ENCODE assay signal across 1 cellular context in the genomic region with DNA sequence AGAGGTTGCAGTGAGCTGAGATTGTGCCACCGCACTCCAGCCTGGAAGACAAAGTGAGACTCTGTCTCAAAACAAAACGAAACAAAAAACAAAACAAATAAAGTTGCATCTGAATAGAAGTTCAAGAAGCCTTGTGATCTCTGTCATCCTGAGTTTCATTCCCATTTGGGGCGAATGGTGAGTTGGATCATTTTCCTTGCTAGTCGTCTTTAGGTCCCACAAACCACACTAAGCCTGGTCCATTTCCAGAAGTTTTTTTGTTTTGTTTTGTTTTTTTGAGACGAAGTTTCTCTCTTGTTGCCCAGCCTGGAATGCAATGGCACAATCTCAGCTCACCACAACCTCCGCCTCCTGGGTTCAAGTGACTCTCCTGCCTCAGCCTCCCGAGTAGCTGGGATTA.
TF ChIP-seq lines count a peak whose summit lies in the region.

No MANE protein-coding gene starts in this region.

TF ChIP-seq in SK-N-SH treated with all-trans-retinoic acid at 6 μM for 48 hours, 23 proteins besides CTCF, POLR2A, EP300 and RAD21 (continued from another document):
- TF ChIP-seq, protein P1, sequence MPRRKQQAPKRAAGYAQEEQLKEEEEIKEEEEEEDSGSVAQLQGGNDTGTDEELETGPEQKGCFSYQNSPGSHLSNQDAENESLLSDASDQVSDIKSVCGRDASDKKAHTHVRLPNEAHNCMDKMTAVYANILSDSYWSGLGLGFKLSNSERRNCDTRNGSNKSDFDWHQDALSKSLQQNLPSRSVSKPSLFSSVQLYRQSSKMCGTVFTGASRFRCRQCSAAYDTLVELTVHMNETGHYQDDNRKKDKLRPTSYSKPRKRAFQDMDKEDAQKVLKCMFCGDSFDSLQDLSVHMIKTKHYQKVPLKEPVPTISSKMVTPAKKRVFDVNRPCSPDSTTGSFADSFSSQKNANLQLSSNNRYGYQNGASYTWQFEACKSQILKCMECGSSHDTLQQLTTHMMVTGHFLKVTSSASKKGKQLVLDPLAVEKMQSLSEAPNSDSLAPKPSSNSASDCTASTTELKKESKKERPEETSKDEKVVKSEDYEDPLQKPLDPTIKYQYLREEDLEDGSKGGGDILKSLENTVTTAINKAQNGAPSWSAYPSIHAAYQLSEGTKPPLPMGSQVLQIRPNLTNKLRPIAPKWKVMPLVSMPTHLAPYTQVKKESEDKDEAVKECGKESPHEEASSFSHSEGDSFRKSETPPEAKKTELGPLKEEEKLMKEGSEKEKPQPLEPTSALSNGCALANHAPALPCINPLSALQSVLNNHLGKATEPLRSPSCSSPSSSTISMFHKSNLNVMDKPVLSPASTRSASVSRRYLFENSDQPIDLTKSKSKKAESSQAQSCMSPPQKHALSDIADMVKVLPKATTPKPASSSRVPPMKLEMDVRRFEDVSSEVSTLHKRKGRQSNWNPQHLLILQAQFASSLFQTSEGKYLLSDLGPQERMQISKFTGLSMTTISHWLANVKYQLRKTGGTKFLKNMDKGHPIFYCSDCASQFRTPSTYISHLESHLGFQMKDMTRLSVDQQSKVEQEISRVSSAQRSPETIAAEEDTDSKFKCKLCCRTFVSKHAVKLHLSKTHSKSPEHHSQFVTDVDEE (CRISPR knock-in tag; IDR thresholded peaks at IDR 0.05): no peak
- TF ChIP-seq SNAI2 (CRISPR knock-in tag; IDR thresholded peaks at IDR 0.05) (no peak), ZNF70 (CRISPR knock-in tag; IDR thresholded peaks at IDR 0.05) (no peak)
- TF ChIP-seq, protein P2, sequence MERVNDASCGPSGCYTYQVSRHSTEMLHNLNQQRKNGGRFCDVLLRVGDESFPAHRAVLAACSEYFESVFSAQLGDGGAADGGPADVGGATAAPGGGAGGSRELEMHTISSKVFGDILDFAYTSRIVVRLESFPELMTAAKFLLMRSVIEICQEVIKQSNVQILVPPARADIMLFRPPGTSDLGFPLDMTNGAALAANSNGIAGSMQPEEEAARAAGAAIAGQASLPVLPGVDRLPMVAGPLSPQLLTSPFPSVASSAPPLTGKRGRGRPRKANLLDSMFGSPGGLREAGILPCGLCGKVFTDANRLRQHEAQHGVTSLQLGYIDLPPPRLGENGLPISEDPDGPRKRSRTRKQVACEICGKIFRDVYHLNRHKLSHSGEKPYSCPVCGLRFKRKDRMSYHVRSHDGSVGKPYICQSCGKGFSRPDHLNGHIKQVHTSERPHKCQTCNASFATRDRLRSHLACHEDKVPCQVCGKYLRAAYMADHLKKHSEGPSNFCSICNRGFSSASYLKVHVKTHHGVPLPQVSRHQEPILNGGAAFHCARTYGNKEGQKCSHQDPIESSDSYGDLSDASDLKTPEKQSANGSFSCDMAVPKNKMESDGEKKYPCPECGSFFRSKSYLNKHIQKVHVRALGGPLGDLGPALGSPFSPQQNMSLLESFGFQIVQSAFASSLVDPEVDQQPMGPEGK (CRISPR knock-in tag; IDR thresholded peaks at IDR 0.05; ENCODE audit: borderline replicate concordance): no peak
